In the genomic region with DNA sequence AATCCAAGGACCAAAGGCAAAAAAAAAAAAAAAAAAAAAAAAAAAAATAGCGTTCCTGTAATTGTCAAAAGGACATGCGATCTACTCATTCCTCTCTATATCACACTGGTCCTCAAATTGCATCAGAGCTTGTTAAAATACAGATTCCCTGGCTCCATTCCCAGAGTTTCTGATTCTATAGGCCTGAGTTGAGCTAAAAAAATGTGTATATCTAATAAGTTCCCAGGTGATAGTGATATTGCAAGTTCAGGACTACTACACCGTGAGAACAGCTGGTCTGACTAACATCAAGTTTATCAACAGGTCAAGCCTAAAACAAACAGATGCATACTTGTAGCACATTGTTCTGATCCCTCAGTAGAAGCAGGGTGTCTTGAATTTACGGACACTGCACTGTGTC, we compare ENCODE assay signal across 22 cellular contexts.
"Had no signal": no experiment of that assay in that cellular context is flagged by ENCODE, and none has a peak within 500 bp of the region (broad histone marks: within the 10 kb centered on the region; RNA-seq: fewer than 3 reads in every experiment).

No MANE protein-coding gene starts in this region.

- H3K36me3 Mint-ChIP-seq: naive thymus-derived CD8-positive, alpha-beta T cell; neural progenitor cell had no signal

- H3K4me1 ChIP-seq: colonic mucosa, transverse colon had no signal

- H3K4me3 Mint-ChIP-seq: naive thymus-derived CD8-positive, alpha-beta T cell; neural progenitor cell had no signal

- H3K27ac Mint-ChIP-seq: naive thymus-derived CD8-positive, alpha-beta T cell; neural progenitor cell had no signal

- H3K36me3 ChIP-seq: colonic mucosa, gastrocnemius medialis, heart right ventricle, neural progenitor cell, ovary, right atrium auricular region, sigmoid colon, stomach, thoracic aorta, transverse colon had no signal

- H3K4me3 ChIP-seq: colonic mucosa, gastrocnemius medialis, heart right ventricle, mucosa of descending colon, neural progenitor cell, ovary, right atrium auricular region, sigmoid colon, skin epidermis, stomach, thoracic aorta, transverse colon had no signal

- H3K9me3 Mint-ChIP-seq: neural progenitor cell had no signal

- H3K9me3 ChIP-seq: colonic mucosa, gastrocnemius medialis, heart right ventricle, mucosa of descending colon, ovary, right atrium auricular region, sigmoid colon, stomach, thoracic aorta, transverse colon had no signal

- DNase-seq: colonic mucosa; dermis blood vessel endothelial cell; erythroblast; gastrocnemius medialis; heart right ventricle; islet precursor cell; mammary epithelial cell; mucosa of descending colon; naive thymus-derived CD8-positive, alpha-beta T cell; nucleus accumbens; ovary; sigmoid colon; stimulated activated CD4-positive, alpha-beta T cell treated with anti-CD3 and anti-CD28 coated beads, Interleukin-2, amount 100 ng/mL, for 24 hours; stimulated activated CD4-positive, alpha-beta T cell treated with anti-CD3 and anti-CD28 coated beads, Interleukin-4, amount 100 ng/mL, for 4 hours; stimulated activated naive CD4-positive, alpha-beta T cell; stomach; substantia nigra; transverse colon had no signal

- H3K27ac ChIP-seq: colonic mucosa, gastrocnemius medialis, heart right ventricle, neural progenitor cell, ovary, right atrium auricular region, sigmoid colon, skin epidermis, stomach, thoracic aorta, transverse colon had no signal
